15 cellular contexts compared by ENCODE assay signal in the genomic region with DNA sequence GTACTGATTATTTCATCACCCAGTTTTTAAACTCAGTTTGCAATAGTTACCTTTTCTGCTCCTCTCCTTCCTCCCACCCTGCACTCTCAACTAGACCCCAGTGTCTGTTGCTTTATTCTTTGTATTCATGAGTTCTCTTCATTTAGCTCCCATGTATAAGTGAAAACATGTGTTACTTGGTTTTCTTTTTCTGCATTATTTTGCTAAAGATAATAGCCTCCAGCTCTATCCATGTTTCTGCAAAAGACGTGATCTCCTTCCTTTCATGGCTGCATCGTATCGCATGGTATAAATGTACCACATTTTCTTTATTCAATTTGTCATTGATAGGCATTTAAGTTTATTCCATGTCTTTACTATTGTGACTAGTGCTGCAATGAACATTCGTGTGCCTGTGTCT.
DNase-seq lines count a peak whose midpoint lies in the region; ATAC-seq and TF ChIP-seq lines count a peak whose summit lies in the region.
"Had no signal": no experiment of that assay in that cellular context is flagged by ENCODE, and none has a peak within 500 bp of the region (broad histone marks: within the 10 kb centered on the region; RNA-seq: fewer than 3 reads in every experiment).

No MANE protein-coding gene starts in this region.

- H3K36me3 ChIP-seq in IMR-90 (ENCODE audit: control insufficient read depth, insufficient read depth, low read length) = no peaks in the 10 kb centered on the region
- H3K36me3 ChIP-seq in hepatocyte (replicated peaks; ENCODE audit: insufficient read depth, low read depth) = no peaks in the 10 kb centered on the region
- H3K36me3 ChIP-seq: BLaER1, HAP-1 had no signal

- TF ChIP-seq POLR2A in IMR-90 (IDR thresholded peaks at IDR 0.05; ENCODE audit: low read depth, low read length) = no peak

- peak overlapping the region; percentile 47; the same call in 1 of the 2 replicates for H4K5ac ChIP-seq in IMR-90 (ENCODE audit: low read depth, low read length)

- no peaks in the 10 kb centered on the region; a peak in 1 of 4 replicates for H3K79me1 ChIP-seq in IMR-90 (ENCODE audit: low read depth in 1 of 2, low read length in 2 of 2)

- H2AK9ac ChIP-seq in IMR-90 (replicated peaks; ENCODE audit: low read depth, low read length, poor library complexity) = no peak overlapping the region

- TF ChIP-seq CTCF in IMR-90 (conservative IDR thresholded peaks at IDR 0.05; ENCODE audit: low read depth, low read length) = no peak
- TF ChIP-seq CTCF in VCaP (conservative IDR thresholded peaks at IDR 0.05) = no peak
- TF ChIP-seq CTCF in hepatocyte (IDR thresholded peaks at IDR 0.05; ENCODE audit: poor library complexity) = no peak

- CTCF ChIA-PET in IMR-90 (lab: Yijun Ruan, JAX) = interaction anchor here (0.9 kb wide), 1 partner anchor 13 kb away, joined by 3 read pairs; no protein-coding TSS in a partner anchor

- H2BK5ac ChIP-seq in IMR-90 (ENCODE audit: low read depth, low read length, poor library complexity, severe bottlenecking) = peak overlapping the region; percentile 24

- H3K9me1 ChIP-seq in IMR-90 (ENCODE audit: insufficient read depth, low read length) = no peaks in the 10 kb centered on the region

- H3K18ac ChIP-seq in IMR-90 (ENCODE audit: low read depth, low read length) = no peak overlapping the region

- H4K8ac ChIP-seq in IMR-90 (ENCODE audit: low read depth in 2 of 2, low read length in 2 of 2) = 0 out of 4 replicates have a peak overlapping the region, but pooled peaks of 1 of the 2 experiments have one; percentile 13

- peak overlapping the region; percentile 45; the same call in 1 of the 2 replicates for H2BK120ac ChIP-seq in IMR-90 (ENCODE audit: low read depth, low read length)

- BruUV-seq in IMR-90 (replicated peaks; lab: Mats Ljungman, UMichigan) = no TSS peak

- H4K91ac ChIP-seq in IMR-90 (ENCODE audit: insufficient read depth, low read depth, low read length) = no peak overlapping the region

- no peak for ATAC-seq in IMR-90 (ENCODE audit: low read depth)
- ATAC-seq in HG03039 (IDR thresholded peaks at IDR 0.05; ENCODE audit: unreplicated experiment) = no peak

- H3K56ac ChIP-seq in IMR-90 (ENCODE audit: extremely low read depth, insufficient read depth, low read length) = no peak overlapping the region

- H2BK20ac ChIP-seq in IMR-90 (ENCODE audit: low read depth, low read length) = no peak overlapping the region

- H3K9ac ChIP-seq in IMR-90 (ENCODE audit: low read depth, low read length) = no peak overlapping the region
- H3K9ac ChIP-seq: BLaER1 had no signal

- H3K9me3 ChIP-seq in IMR-90 (ENCODE audit: control insufficient read depth, insufficient read depth, low read length) = peaks cover 2% of the 10 kb centered on the region; the same call in 1 of the 2 replicates
- H3K9me3 ChIP-seq in hepatocyte (ENCODE audit: low read depth) = no peaks in the 10 kb centered on the region
- H3K9me3 ChIP-seq: Caco-2, HAP-1 had no signal

- in situ Hi-C loops in IMR-90 (cut with MboI; ENCODE audit: low sequenced_read_pairs) = no loop called here

- no peaks in the 10 kb centered on the region for H3K9me2 ChIP-seq in hepatocyte (replicated peaks; ENCODE audit: insufficient read depth)

- H3K27me3 ChIP-seq in IMR-90 (ENCODE audit: control insufficient read depth, insufficient read depth, low read length) (no peaks in the 10 kb centered on the region), hepatocyte (no peaks in the 10 kb centered on the region)
- H3K27me3 ChIP-seq: BLaER1 had no signal

- dilution Hi-C loops in IMR-90 (cut with HindIII; ENCODE audit: low sequenced_read_pairs, unreplicated experiment) = no loop called here

- H3K27ac ChIP-seq in IMR-90 (ENCODE audit: insufficient read depth, low read length) = no peak overlapping the region
- H3K27ac ChIP-seq in VCaP = peak overlapping the region; percentile 94
- H3K27ac ChIP-seq in hepatocyte = no peak overlapping the region
- H3K27ac ChIP-seq: BLaER1, HL-60 had no signal

- TF ChIP-seq RAD21 in IMR-90 (IDR thresholded peaks at IDR 0.05; ENCODE audit: low read length) = no peak

- no peak overlapping the region for H3K14ac ChIP-seq in IMR-90 (replicated peaks; ENCODE audit: low read depth, low read length)

- no peak overlapping the region for H3K4me3 ChIP-seq in IMR-90 (ENCODE audit: insufficient read depth, low read depth, low read length)
- H3K4me3 ChIP-seq in hepatocyte = no peak overlapping the region
- H3K4me3 ChIP-seq: BLaER1, HAP-1 had no signal

- H4K20me1 ChIP-seq in IMR-90 (ENCODE audit: insufficient read depth, low read length) (no peaks in the 10 kb centered on the region), hepatocyte (ENCODE audit: insufficient read depth, poor library complexity, severe bottlenecking) (no peaks in the 10 kb centered on the region)
- H4K20me1 ChIP-seq: BLaER1 had no signal

- H3K79me2 ChIP-seq in hepatocyte = no peaks in the 10 kb centered on the region

- H3K4me2 ChIP-seq in IMR-90 (ENCODE audit: low read depth, low read length) (no peak overlapping the region), hepatocyte (peak overlapping the region; percentile 28)
- H3K4me2 ChIP-seq: BLaER1 had no signal

- DNase-seq in IMR-90 (no peak), hepatocyte (ENCODE audit: low spot score) (no peak), activated gamma-delta T cell treated with Interleukin-2 at 50 U/mL for 16 hours (no peak), NCI-H1092 treated with DMSO at 0.1 percent for 48 hours (lab: John Stamatoyannopoulos, UW) (no peak)
- DNase-seq in activated effector memory CD4-positive, alpha-beta T cell treated with anti-CD3 and anti-CD28 coated beads, Interleukin-2, amount 50 U/mL, for 16 hours = no peak
- DNase-seq: AML-193; Caco-2; CD8-positive, alpha-beta memory T cell; DND-41; GF-D8 had no signal

- H3K23ac ChIP-seq in IMR-90 (ENCODE audit: low read depth, low read length) = no peak overlapping the region

- H3K4ac ChIP-seq in IMR-90 (ENCODE audit: low read depth, low read length) = no peak overlapping the region

- WGBS in IMR-90 (ENCODE audit: extremely low coverage in 2 of 2, insufficient read length in 1 of 2), 2 experiments = no CpG with 5 or more reads among the region's 4 CpGs
- 70% methylated on average over 4 of the region's 4 CpGs for WGBS in hepatocyte (ENCODE audit: low lambda C conversion rate, missing lambda C conversion rate)

- H3K4me1 ChIP-seq in IMR-90 (ENCODE audit: control insufficient read depth, insufficient read depth, low read length) (no peaks in the 10 kb centered on the region; the same call in none of the 2 replicates), hepatocyte (ENCODE audit: insufficient read depth) (peaks cover 11% of the 10 kb centered on the region)
- H3K4me1 ChIP-seq: BLaER1, Caco-2 had no signal

- intact Hi-C loops in IMR-90 (cut with micrococcal nuclease) = no loop called here

- no peak overlapping the region for H2BK15ac ChIP-seq in IMR-90 (ENCODE audit: low read depth, low read length)

- POLR2A ChIA-PET in IMR-90 (lab: Charles Lee; ENCODE audit: unreplicated experiment) = no interaction called here

- H2AFZ ChIP-seq in IMR-90 (replicated peaks; ENCODE audit: low read length, poor library complexity) (no peak overlapping the region), hepatocyte (no peak overlapping the region)

- H2AK5ac ChIP-seq in IMR-90 (ENCODE audit: low read depth, low read length) = no peak overlapping the region

TF ChIP-seq in IMR-90, 13 proteins besides CTCF, POLR2A, EP300 and RAD21:
- TF ChIP-seq RFX5 (IDR thresholded peaks at IDR 0.05; ENCODE audit: low read depth, low read length) (no peak), CHD1 (IDR thresholded peaks at IDR 0.05; ENCODE audit: low read depth, low read length) (no peak)
